In genomic region chr16:63461248-63461841, GRCh38 we compare ENCODE assay signal across 2 cellular contexts.
TF ChIP-seq lines count a peak whose summit lies in the region.

No MANE protein-coding gene starts in this region.

TF ChIP-seq in IMR-90, 13 proteins besides CTCF, POLR2A, EP300 and RAD21:
- TF ChIP-seq SMC3 (IDR thresholded peaks at IDR 0.05; ENCODE audit: low read depth, low read length), result peak; percentile 19; the same call in 1 of the 2 replicates
- TF ChIP-seq, protein P1, sequence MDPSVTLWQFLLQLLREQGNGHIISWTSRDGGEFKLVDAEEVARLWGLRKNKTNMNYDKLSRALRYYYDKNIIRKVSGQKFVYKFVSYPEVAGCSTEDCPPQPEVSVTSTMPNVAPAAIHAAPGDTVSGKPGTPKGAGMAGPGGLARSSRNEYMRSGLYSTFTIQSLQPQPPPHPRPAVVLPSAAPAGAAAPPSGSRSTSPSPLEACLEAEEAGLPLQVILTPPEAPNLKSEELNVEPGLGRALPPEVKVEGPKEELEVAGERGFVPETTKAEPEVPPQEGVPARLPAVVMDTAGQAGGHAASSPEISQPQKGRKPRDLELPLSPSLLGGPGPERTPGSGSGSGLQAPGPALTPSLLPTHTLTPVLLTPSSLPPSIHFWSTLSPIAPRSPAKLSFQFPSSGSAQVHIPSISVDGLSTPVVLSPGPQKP (IDR thresholded peaks at IDR 0.05; ENCODE audit: borderline replicate concordance, low read depth, low read length), result no peak
TF ChIP-seq in IMR-90: peak in this region for 1.

TF ChIP-seq in SK-N-SH, 30 proteins besides CTCF, POLR2A, EP300 and RAD21 (continued from another document):
- TF ChIP-seq POLR2AphosphoS5 (IDR thresholded peaks at IDR 0.05; ENCODE audit: low read depth, low read length), result no peak
- peak; percentile 73 for TF ChIP-seq SMC3 (IDR thresholded peaks at IDR 0.05; ENCODE audit: low read depth, low read length)
- TF ChIP-seq FOXJ3 (CRISPR knock-in tag; IDR thresholded peaks at IDR 0.05), result no peak
- 0 out of 2 replicates have a peak, but pooled peaks have one; percentile 27 for TF ChIP-seq RFX5 (IDR thresholded peaks at IDR 0.05; ENCODE audit: low read length)
- TF ChIP-seq GATA2 (CRISPR knock-in tag; IDR thresholded peaks at IDR 0.05), result no peak
- no peak for TF ChIP-seq NFIC (IDR thresholded peaks at IDR 0.05; ENCODE audit: borderline replicate concordance)
TF ChIP-seq in SK-N-SH: peak in this region for 2.
